In the genomic region with DNA sequence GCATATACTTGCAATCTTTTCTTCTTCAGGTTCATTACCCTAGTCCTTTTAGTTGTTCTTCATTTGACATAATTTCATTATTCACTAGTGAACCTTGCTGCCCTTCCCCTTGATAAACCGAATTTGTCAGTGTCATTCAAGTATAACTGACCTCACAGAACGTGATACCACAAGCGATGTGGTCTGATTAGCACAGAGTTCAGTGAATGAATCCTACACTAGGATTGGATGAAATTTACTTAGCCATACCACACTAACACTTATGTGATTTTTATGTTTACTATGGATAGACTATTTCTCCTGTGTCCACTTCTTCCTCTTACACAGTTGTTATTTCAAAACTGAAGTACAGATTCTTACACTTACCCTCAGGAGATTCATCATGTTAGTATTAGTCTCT, we compare ENCODE assay signal across 23 cellular contexts. TPM values are rescaled to one million over a fixed set of nuclear protein-coding genes. Genes with fewer than 3 reads are reported as not detected.
DNase-seq lines count a peak whose midpoint lies in the region; ATAC-seq and TF ChIP-seq lines count a peak whose summit lies in the region.
"Had no signal": no experiment of that assay in that cellular context is flagged by ENCODE, and none has a peak within 500 bp of the region (broad histone marks: within the 10 kb centered on the region; RNA-seq: fewer than 3 reads in every experiment).

No MANE protein-coding gene starts in this region.

- no peaks in the 10 kb centered on the region for H3K9me3 Mint-ChIP-seq in stimulated activated naive CD8-positive, alpha-beta T cell treated with anti-CD3 and anti-CD28 coated beads, Interleukin-15, Interleukin-2, amounts not matched to agents 100 ng/mL and 50 ng/mL, for 24 hours
- no peaks in the 10 kb centered on the region for H3K9me3 Mint-ChIP-seq in activated T-helper 1 cell treated with anti-CD3 and anti-CD28 coated beads, Interleukin-12 subunit alpha, Interleukin-12 subunit beta, Interleukin-2, Interleukin-4 antibody, amounts not matched to agents 30 ng/mL and 10 ng/mL and 1 ng/mL, durations not matched to agents 14 hours and 24 hours and 36 hours
- H3K9me3 Mint-ChIP-seq in stimulated activated naive B cell treated with anti-CD40 and anti-IgM and Interleukin-4, amounts not matched to agents 10 μg/mL and 1 μg/mL and 100 μg/mL, for 72 hours, result no peaks in the 10 kb centered on the region
- H3K9me3 Mint-ChIP-seq: H9 had no signal

- no peak overlapping the region for H3K27ac Mint-ChIP-seq in stimulated activated naive CD8-positive, alpha-beta T cell treated with anti-CD3 and anti-CD28 coated beads, Interleukin-15, Interleukin-2, amounts not matched to agents 100 ng/mL and 50 ng/mL, for 24 hours
- H3K27ac Mint-ChIP-seq in activated T-helper 1 cell treated with anti-CD3 and anti-CD28 coated beads, Interleukin-12 subunit alpha, Interleukin-12 subunit beta, Interleukin-2, Interleukin-4 antibody, amounts not matched to agents 30 ng/mL and 10 ng/mL and 1 ng/mL, durations not matched to agents 14 hours and 24 hours and 36 hours, result peak overlapping the region; percentile 32
- no peak overlapping the region for H3K27ac Mint-ChIP-seq in stimulated activated naive B cell treated with anti-CD40 and anti-IgM and Interleukin-4, amounts not matched to agents 10 μg/mL and 1 μg/mL and 100 μg/mL, for 72 hours
- H3K27ac Mint-ChIP-seq: H9 had no signal

- no peak for ATAC-seq in stimulated activated naive CD8-positive, alpha-beta T cell treated with anti-CD3 and anti-CD28 coated beads, Interleukin-15, Interleukin-2, amounts not matched to agents 100 U/mL and 50 U/mL, for 24 hours
- ATAC-seq in stimulated activated naive B cell treated with anti-CD40 and anti-IgM and Interleukin-4, amounts not matched to agents 10 μg/mL and 1 μg/mL and 100 μg/mL, for 72 hours (replicated peaks), result no peak
- no peak for ATAC-seq in HG02840 (IDR thresholded peaks at IDR 0.05; ENCODE audit: low FRiP score, unreplicated experiment)
- ATAC-seq: HepG2, SK-N-SH treated with all-trans-retinoic acid at 6 μM for 48 hours had no signal

- peaks cover 18% of the 10 kb centered on the region for H3K79me2 ChIP-seq in OCI-LY1 (ENCODE audit: insufficient read depth, low read length)

- H2AFZ ChIP-seq in OCI-LY1 (ENCODE audit: low read length), result no peak overlapping the region
- H2AFZ ChIP-seq: PC-9 had no signal

- intact Hi-C loops in activated T-helper 1 cell treated with anti-CD3 and anti-CD28 coated beads, Interleukin-12 subunit alpha, Interleukin-12 subunit beta, Interleukin-2, Interleukin-4 antibody, amounts not matched to agents 30 ng/mL and 10 ng/mL and 1 ng/mL, durations not matched to agents 14 hours and 24 hours and 36 hours (cut with micrococcal nuclease), result no loop called here

- no peaks in the 10 kb centered on the region for H3F3A ChIP-seq in OCI-LY1 (ENCODE audit: insufficient read depth, low read length)

- H3K4me3 Mint-ChIP-seq in stimulated activated naive CD8-positive, alpha-beta T cell treated with anti-CD3 and anti-CD28 coated beads, Interleukin-15, Interleukin-2, amounts not matched to agents 100 ng/mL and 50 ng/mL, for 24 hours, result peak overlapping the region; percentile 2
- peak overlapping the region; percentile 0 for H3K4me3 Mint-ChIP-seq in activated T-helper 1 cell treated with anti-CD3 and anti-CD28 coated beads, Interleukin-12 subunit alpha, Interleukin-12 subunit beta, Interleukin-2, Interleukin-4 antibody, amounts not matched to agents 30 ng/mL and 10 ng/mL and 1 ng/mL, durations not matched to agents 14 hours and 24 hours and 36 hours
- peak overlapping the region; percentile 29 to 47 for H3K4me3 Mint-ChIP-seq in stimulated activated naive B cell treated with anti-CD40 and anti-IgM and Interleukin-4, amounts not matched to agents 10 μg/mL and 1 μg/mL and 100 μg/mL, for 72 hours
- H3K4me3 Mint-ChIP-seq: H9 had no signal

- no peaks in the 10 kb centered on the region for H3K9me3 ChIP-seq in OCI-LY1 (ENCODE audit: low read length)

- no peak overlapping the region for H3K4me3 ChIP-seq in OCI-LY1 (ENCODE audit: low read depth, low read length, poor library complexity, severe bottlenecking)
- H3K4me3 ChIP-seq: PC-9 had no signal

- H3K4me1 ChIP-seq in OCI-LY1 (ENCODE audit: insufficient read depth, low read length, severe bottlenecking), result peaks cover 82% of the 10 kb centered on the region

- peaks cover 23% of the 10 kb centered on the region for H3K4me1 Mint-ChIP-seq in stimulated activated naive CD8-positive, alpha-beta T cell treated with anti-CD3 and anti-CD28 coated beads, Interleukin-15, Interleukin-2, amounts not matched to agents 100 ng/mL and 50 ng/mL, for 24 hours (ENCODE audit: low read depth)
- H3K4me1 Mint-ChIP-seq in activated T-helper 1 cell treated with anti-CD3 and anti-CD28 coated beads, Interleukin-12 subunit alpha, Interleukin-12 subunit beta, Interleukin-2, Interleukin-4 antibody, amounts not matched to agents 30 ng/mL and 10 ng/mL and 1 ng/mL, durations not matched to agents 14 hours and 24 hours and 36 hours (ENCODE audit: low read depth), result peaks cover 84% of the 10 kb centered on the region
- H3K4me1 Mint-ChIP-seq in stimulated activated naive B cell treated with anti-CD40 and anti-IgM and Interleukin-4, amounts not matched to agents 10 μg/mL and 1 μg/mL and 100 μg/mL, for 72 hours, result peaks cover 58 to 94% of the 10 kb centered on the region in 2 donors

- H3K36me3 ChIP-seq in OCI-LY1 (ENCODE audit: insufficient read depth, low read length), result peaks cover 16% of the 10 kb centered on the region

- peak overlapping the region; percentile 85; the same call in 1 of the 2 replicates for H3K4me2 ChIP-seq in OCI-LY1 (ENCODE audit: low read length)
- H3K4me2 ChIP-seq: PC-9 had no signal

- H3K27me3 ChIP-seq in OCI-LY1 (ENCODE audit: insufficient read depth, low read length), result no peaks in the 10 kb centered on the region

- H3K9ac ChIP-seq in OCI-LY1 (ENCODE audit: low read length), result no peak overlapping the region

- no peaks in the 10 kb centered on the region for H3K36me3 Mint-ChIP-seq in stimulated activated naive CD8-positive, alpha-beta T cell treated with anti-CD3 and anti-CD28 coated beads, Interleukin-15, Interleukin-2, amounts not matched to agents 100 ng/mL and 50 ng/mL, for 24 hours (ENCODE audit: low read depth)
- H3K36me3 Mint-ChIP-seq in activated T-helper 1 cell treated with anti-CD3 and anti-CD28 coated beads, Interleukin-12 subunit alpha, Interleukin-12 subunit beta, Interleukin-2, Interleukin-4 antibody, amounts not matched to agents 30 ng/mL and 10 ng/mL and 1 ng/mL, durations not matched to agents 14 hours and 24 hours and 36 hours (ENCODE audit: low read depth), result peaks cover 10% of the 10 kb centered on the region
- H3K36me3 Mint-ChIP-seq in stimulated activated naive B cell treated with anti-CD40 and anti-IgM and Interleukin-4, amounts not matched to agents 10 μg/mL and 1 μg/mL and 100 μg/mL, for 72 hours, result peaks cover 29 to 72% of the 10 kb centered on the region in 2 donors

- no peaks in the 10 kb centered on the region for H4K20me1 ChIP-seq in OCI-LY1 (ENCODE audit: insufficient read depth, low read length)

- no peaks in the 10 kb centered on the region for H3K9me2 ChIP-seq in OCI-LY1 (ENCODE audit: low read depth, low read length)

- DNase-seq in stimulated activated naive CD8-positive, alpha-beta T cell treated with anti-CD3 and anti-CD28 coated beads, Interleukin-15, Interleukin-2, amounts not matched to agents 100 U/mL and 50 U/mL, for 24 hours, result no peak
- no peak for DNase-seq in activated T-helper 1 cell treated with anti-CD3 and anti-CD28 coated beads, Interleukin-12 subunit alpha, Interleukin-12 subunit beta, Interleukin-2, Interleukin-4 antibody, amounts not matched to agents 30 ng/mL and 10 ng/mL and 1 ng/mL, durations not matched to agents 14 hours and 24 hours and 36 hours (ENCODE audit: low spot score)
- DNase-seq in stimulated activated naive B cell treated with anti-CD40 and anti-IgM and Interleukin-4, amounts not matched to agents 10 μg/mL and 1 μg/mL and 100 μg/mL, for 72 hours, result no peak
- no peak for DNase-seq in GF-D8 (lab: John Stamatoyannopoulos, UW)
- no peak for DNase-seq in activated gamma-delta T cell (lab: John Stamatoyannopoulos, UW)
- DNase-seq: ACHN, DND-41, H9, KG1, MV-4-11, NCI-H1417, NCI-H187, NCI-H2227 treated with DMSO at 0.1 percent for 48 hours, NCI-H510A treated with DMSO at 0.1 percent for 48 hours, NCI-H774, PC-9, SIG-M5 had no signal

- TF ChIP-seq CTCF in OCI-LY1 (IDR thresholded peaks at IDR 0.05; ENCODE audit: low read length), result no peak

- no peak overlapping the region for H3K27ac ChIP-seq in OCI-LY1 (ENCODE audit: low read depth, low read length, poor library complexity, severe bottlenecking)
- H3K27ac ChIP-seq: PC-9, RWPE1 had no signal

- peaks cover 11% of the 10 kb centered on the region for H3K27me3 Mint-ChIP-seq in stimulated activated naive CD8-positive, alpha-beta T cell treated with anti-CD3 and anti-CD28 coated beads, Interleukin-15, Interleukin-2, amounts not matched to agents 100 ng/mL and 50 ng/mL, for 24 hours
- no peaks in the 10 kb centered on the region for H3K27me3 Mint-ChIP-seq in activated T-helper 1 cell treated with anti-CD3 and anti-CD28 coated beads, Interleukin-12 subunit alpha, Interleukin-12 subunit beta, Interleukin-2, Interleukin-4 antibody, amounts not matched to agents 30 ng/mL and 10 ng/mL and 1 ng/mL, durations not matched to agents 14 hours and 24 hours and 36 hours (ENCODE audit: insufficient read depth)
- no peaks in the 10 kb centered on the region for H3K27me3 Mint-ChIP-seq in stimulated activated naive B cell treated with anti-CD40 and anti-IgM and Interleukin-4, amounts not matched to agents 10 μg/mL and 1 μg/mL and 100 μg/mL, for 72 hours

RNA-seq across cellular contexts. Expression of a gene that starts 27.2 kb away (rescaled TPM):
- 2.7 and 3.8 TPM in 2 replicates for total RNA-seq in activated T-helper 1 cell treated with anti-CD3 and anti-CD28 coated beads, Interleukin-12 subunit alpha, Interleukin-12 subunit beta, Interleukin-2, Interleukin-4 antibody, amounts not matched to agents 30 ng/mL and 10 ng/mL and 1 ng/mL, durations not matched to agents 14 hours and 24 hours and 36 hours
- total RNA-seq: H9, HepG2, PC-9 had no signal
